ENCODE assay signal across 15 cellular contexts in the genomic region with DNA sequence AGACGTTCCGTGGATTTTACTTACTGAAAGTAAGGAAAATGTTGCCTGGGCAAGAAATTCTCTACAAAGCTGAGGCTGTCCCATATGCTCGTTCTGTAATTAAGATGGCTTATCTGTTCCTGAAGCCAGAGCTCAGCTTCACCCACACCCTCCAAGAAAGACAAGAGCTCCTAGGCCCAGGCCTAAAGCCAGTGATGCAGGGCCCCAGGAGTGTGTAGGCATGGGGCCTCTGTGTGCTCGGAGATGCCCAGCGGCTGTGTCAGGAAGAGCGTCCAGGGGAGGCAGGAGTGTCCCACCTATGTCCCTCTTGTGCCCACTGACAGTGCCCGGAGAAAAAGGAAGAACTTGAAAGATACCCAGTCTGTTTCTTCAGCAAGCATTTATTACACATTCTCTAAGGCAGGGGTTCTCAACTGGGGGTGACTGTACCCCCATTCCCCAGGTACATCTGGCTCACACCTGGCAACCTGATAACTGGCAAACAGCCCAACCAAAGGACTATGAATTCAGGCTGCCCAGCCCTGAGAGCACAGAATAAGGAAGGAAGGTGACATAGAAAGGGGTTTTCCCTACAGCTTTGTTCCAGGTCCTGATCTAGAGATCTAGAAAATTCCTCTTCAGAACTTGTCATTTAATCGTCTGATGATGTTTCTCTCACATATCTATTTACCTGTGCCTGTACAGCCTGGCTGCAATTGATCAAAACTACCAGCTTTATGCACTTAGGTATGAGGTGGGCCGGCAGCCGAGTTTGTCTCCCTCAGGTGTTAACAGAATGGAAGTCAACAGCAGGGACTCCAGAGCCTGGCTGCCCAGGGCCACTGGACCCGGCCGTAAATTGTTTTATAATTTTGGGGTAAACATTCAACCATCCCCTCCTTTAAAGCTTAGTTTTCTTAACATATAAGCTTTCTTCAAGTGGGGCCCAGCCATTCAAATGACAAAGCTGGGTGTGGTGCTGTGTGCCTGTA. TPM values are rescaled to one million over a fixed set of nuclear protein-coding genes. Genes with fewer than 3 reads are reported as not detected.
A peak's percentile ranks its signal among the peaks of the same experiment; 100 is the strongest.
DNase-seq lines count a peak whose midpoint lies in the region; ATAC-seq and TF ChIP-seq lines count a peak whose summit lies in the region.
"Had no signal": no experiment of that assay in that cellular context is flagged by ENCODE, and none has a peak within 500 bp of the region (broad histone marks: within the 10 kb centered on the region; RNA-seq: fewer than 3 reads in every experiment).

No MANE protein-coding gene starts in this region.

- peaks cover 13% of the 10 kb centered on the region for H3K4me1 ChIP-seq in cardiac muscle cell (ENCODE audit: low read depth)

- intact Hi-C loops in left ventricle myocardium superior (cut with micrococcal nuclease) = no loop called here
- intact Hi-C loops in activated T-helper 1 cell treated with anti-CD3 and anti-CD28 coated beads, Interleukin-12 subunit alpha, Interleukin-12 subunit beta, Interleukin-2, Interleukin-4 antibody, amounts not matched to agents 30 ng/mL and 10 ng/mL and 1 ng/mL, durations not matched to agents 14 hours and 24 hours and 36 hours (cut with micrococcal nuclease) = no loop called here

- H3K4me3 ChIP-seq in cardiac muscle cell (no peak overlapping the region), foreskin fibroblast (ENCODE audit: low read depth in 1 of 2, low read length in 2 of 2) (no peak overlapping the region), H7 (ENCODE audit: insufficient read depth, low read depth, low read length) (no peak overlapping the region)
- H3K4me3 ChIP-seq: left lung, SK-N-MC had no signal

- ATAC-seq in left ventricle myocardium superior = no peak

- H3K9me3 ChIP-seq in cardiac muscle cell (ENCODE audit: low read depth) = no peaks in the 10 kb centered on the region
- H3K9me3 ChIP-seq: left lung had no signal

- H3K27ac ChIP-seq in cardiac muscle cell = peak overlapping the region; percentile 53
- H3K27ac ChIP-seq: SK-N-MC had no signal

- peaks cover 50% of the 10 kb centered on the region for H3K36me3 Mint-ChIP-seq in activated T-helper 1 cell treated with anti-CD3 and anti-CD28 coated beads, Interleukin-12 subunit alpha, Interleukin-12 subunit beta, Interleukin-2, Interleukin-4 antibody, amounts not matched to agents 30 ng/mL and 10 ng/mL and 1 ng/mL, durations not matched to agents 14 hours and 24 hours and 36 hours (ENCODE audit: low read depth)
- H3K36me3 Mint-ChIP-seq in mesothelial cell of epicardium = peaks cover 34% of the 10 kb centered on the region
- H3K36me3 Mint-ChIP-seq in type B pancreatic cell = peaks cover 18% of the 10 kb centered on the region

- H3K36me3 ChIP-seq in cardiac muscle cell (peaks cover 28% of the 10 kb centered on the region), H7 (replicated peaks; ENCODE audit: control insufficient read depth, insufficient read depth, low read length) (peaks cover 19% of the 10 kb centered on the region)

- H3K27ac Mint-ChIP-seq in activated T-helper 1 cell treated with anti-CD3 and anti-CD28 coated beads, Interleukin-12 subunit alpha, Interleukin-12 subunit beta, Interleukin-2, Interleukin-4 antibody, amounts not matched to agents 30 ng/mL and 10 ng/mL and 1 ng/mL, durations not matched to agents 14 hours and 24 hours and 36 hours = peak overlapping the region; percentile 65
- H3K27ac Mint-ChIP-seq in mesothelial cell of epicardium (peak overlapping the region; percentile 71), type B pancreatic cell (peak overlapping the region; percentile 18)

- peaks cover 45% of the 10 kb centered on the region for H3K4me1 Mint-ChIP-seq in activated T-helper 1 cell treated with anti-CD3 and anti-CD28 coated beads, Interleukin-12 subunit alpha, Interleukin-12 subunit beta, Interleukin-2, Interleukin-4 antibody, amounts not matched to agents 30 ng/mL and 10 ng/mL and 1 ng/mL, durations not matched to agents 14 hours and 24 hours and 36 hours (ENCODE audit: low read depth)
- peaks cover 8% of the 10 kb centered on the region for H3K4me1 Mint-ChIP-seq in mesothelial cell of epicardium
- H3K4me1 Mint-ChIP-seq in type B pancreatic cell (ENCODE audit: unreplicated experiment) = peaks cover 9% of the 10 kb centered on the region

- TF ChIP-seq CTCF in cardiac muscle cell (IDR thresholded peaks at IDR 0.05; ENCODE audit: low read depth, low read length) (no peak), mesothelial cell of epicardium (IDR thresholded peaks at IDR 0.05; ENCODE audit: unreplicated experiment) (no peak), type B pancreatic cell (conservative IDR thresholded peaks at IDR 0.05) (no peak), foreskin fibroblast (IDR thresholded peaks at IDR 0.05; ENCODE audit: low read depth, low read length) (no peak)

- no peak for DNase-seq in cardiac muscle cell (ENCODE audit: low read depth in 1 of 2, low spot score in 1 of 2)
- DNase-seq in left ventricle myocardium superior = no peak
- DNase-seq in activated T-helper 1 cell treated with anti-CD3 and anti-CD28 coated beads, Interleukin-12 subunit alpha, Interleukin-12 subunit beta, Interleukin-2, Interleukin-4 antibody, amounts not matched to agents 30 ng/mL and 10 ng/mL and 1 ng/mL, durations not matched to agents 14 hours and 24 hours and 36 hours (ENCODE audit: low spot score) = no peak
- no peak for DNase-seq in mesothelial cell of epicardium (ENCODE audit: low spot score in 2 of 2, unreplicated experiment in 2 of 2)
- DNase-seq in type B pancreatic cell (ENCODE audit: extremely low spot score, unreplicated experiment) = no peak
- no peak for DNase-seq in A172 (ENCODE audit: low spot score)
- DNase-seq in foreskin fibroblast = no peak
- DNase-seq in H7 = no peak
- DNase-seq: activated CD4-positive, alpha-beta T cell treated with anti-CD3 and anti-CD28 coated beads for 48 hours; AML-193; left lung; NCI-H146; NCI-H69; stimulated activated CD4-positive, alpha-beta T cell treated with anti-CD3 and anti-CD28 coated beads, Interleukin-15, amount 100 ng/mL, for 24 hours had no signal

- H3K27me3 ChIP-seq in cardiac muscle cell (no peaks in the 10 kb centered on the region), H7 (ENCODE audit: control insufficient read depth, insufficient read depth, low read length) (no peaks in the 10 kb centered on the region)
- H3K27me3 ChIP-seq: left lung had no signal

- H3K4me3 Mint-ChIP-seq in activated T-helper 1 cell treated with anti-CD3 and anti-CD28 coated beads, Interleukin-12 subunit alpha, Interleukin-12 subunit beta, Interleukin-2, Interleukin-4 antibody, amounts not matched to agents 30 ng/mL and 10 ng/mL and 1 ng/mL, durations not matched to agents 14 hours and 24 hours and 36 hours = no peak overlapping the region
- H3K4me3 Mint-ChIP-seq in mesothelial cell of epicardium (no peak overlapping the region), type B pancreatic cell (no peak overlapping the region)

- H3K27me3 Mint-ChIP-seq in activated T-helper 1 cell treated with anti-CD3 and anti-CD28 coated beads, Interleukin-12 subunit alpha, Interleukin-12 subunit beta, Interleukin-2, Interleukin-4 antibody, amounts not matched to agents 30 ng/mL and 10 ng/mL and 1 ng/mL, durations not matched to agents 14 hours and 24 hours and 36 hours (ENCODE audit: insufficient read depth) = no peaks in the 10 kb centered on the region
- no peaks in the 10 kb centered on the region for H3K27me3 Mint-ChIP-seq in mesothelial cell of epicardium (ENCODE audit: low read depth)
- H3K27me3 Mint-ChIP-seq in type B pancreatic cell = no peaks in the 10 kb centered on the region

- no peaks in the 10 kb centered on the region for H3K9me3 Mint-ChIP-seq in activated T-helper 1 cell treated with anti-CD3 and anti-CD28 coated beads, Interleukin-12 subunit alpha, Interleukin-12 subunit beta, Interleukin-2, Interleukin-4 antibody, amounts not matched to agents 30 ng/mL and 10 ng/mL and 1 ng/mL, durations not matched to agents 14 hours and 24 hours and 36 hours
- H3K9me3 Mint-ChIP-seq in mesothelial cell of epicardium = no peaks in the 10 kb centered on the region
- H3K9me3 Mint-ChIP-seq in type B pancreatic cell = no peaks in the 10 kb centered on the region

RNA-seq across cellular contexts. Expression of gene SNN, which starts 12.0 kb away (rescaled TPM):
- total RNA-seq in cardiac muscle cell = 28.3 and 34.9 TPM in 2 replicates
- 35.3 and 41.8 TPM in 2 replicates for polyA plus RNA-seq in cardiac muscle cell
- total RNA-seq in left ventricle myocardium superior = 22.4 TPM
- 7.3 and 7.9 TPM in 2 replicates for total RNA-seq in activated T-helper 1 cell treated with anti-CD3 and anti-CD28 coated beads, Interleukin-12 subunit alpha, Interleukin-12 subunit beta, Interleukin-2, Interleukin-4 antibody, amounts not matched to agents 30 ng/mL and 10 ng/mL and 1 ng/mL, durations not matched to agents 14 hours and 24 hours and 36 hours
- total RNA-seq in mesothelial cell of epicardium = 38.3 to 40.2 TPM (median 39.9 TPM) in 3 replicates
- total RNA-seq in type B pancreatic cell (ENCODE audit: low replicate concordance) = 23.8 and 44.0 TPM in 2 replicates
- total RNA-seq in A172 (2014; rRNA removed; shearing (Covaris generic)) = 20.7 and 30.9 TPM in 2 replicates
- 34.1 and 34.9 TPM in 2 replicates for total RNA-seq in H7 (2014; rRNA removed; shearing (Covaris generic))

Comparison
In these comparisons a context has a peak if more than half of its experiments do, and no peak if none do; other contexts are left out.
1. H3K27ac Mint-ChIP-seq: peak in every context shown above with its lines; median percentile 71 in mesothelial cell of epicardium; 65 in activated T-helper 1 cell treated with anti-CD3 and anti-CD28 coated beads, Interleukin-12 subunit alpha, Interleukin-12 subunit beta, Interleukin-2, Interleukin-4 antibody, amounts not matched to agents 30 ng/mL and 10 ng/mL and 1 ng/mL, durations not matched to agents 14 hours and 24 hours and 36 hours; 18 in type B pancreatic cell.